ENCODE assay signal across 4 cellular contexts in the genomic region with DNA sequence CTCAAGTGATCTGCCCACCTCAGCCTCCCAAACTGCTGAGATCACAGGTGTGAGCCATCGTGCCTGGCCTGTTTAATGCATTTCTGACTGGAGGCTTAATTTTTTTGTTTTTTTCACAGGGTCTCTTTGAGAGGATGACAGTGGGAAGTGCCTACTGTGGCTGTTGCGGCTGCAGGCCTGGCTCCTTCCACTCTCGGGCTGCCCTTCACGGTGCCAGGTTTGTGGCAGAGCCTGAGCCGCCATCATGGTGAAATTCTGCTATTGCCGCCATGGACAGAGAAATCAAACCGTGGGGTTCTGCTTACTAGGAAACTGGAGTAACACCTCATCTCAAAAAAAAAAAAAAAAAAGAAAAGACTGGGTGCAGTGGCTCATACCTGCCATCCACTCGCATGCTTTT.
"Had no signal": no experiment of that assay in that cellular context is flagged by ENCODE, and none has a peak within 500 bp of the region (broad histone marks: within the 10 kb centered on the region; RNA-seq: fewer than 3 reads in every experiment).

No MANE protein-coding gene starts in this region.

- H3K4me3 Mint-ChIP-seq: GM23338, H9 had no signal

- H3K4me2 ChIP-seq: GM23338 had no signal

- ATAC-seq: GM23338 had no signal

- DNase-seq: H9, HCEC 1CT, IMR-90 had no signal

- H3K27ac Mint-ChIP-seq: GM23338, H9 had no signal

- H3K4me3 ChIP-seq: GM23338 had no signal
